Comparison of ENCODE assay signal across 11 cellular contexts in genomic region chr18:79933765-79934164, GRCh38. TPM values are rescaled to one million over a fixed set of nuclear protein-coding genes. Genes with fewer than 3 reads are reported as not detected.
A peak's percentile ranks its signal among the peaks of the same experiment; 100 is the strongest.
DNase-seq lines count a peak whose midpoint lies in the region; ATAC-seq and TF ChIP-seq lines count a peak whose summit lies in the region.
"Had no signal": no experiment of that assay in that cellular context is flagged by ENCODE, and none has a peak within 500 bp of the region (broad histone marks: within the 10 kb centered on the region; RNA-seq: fewer than 3 reads in every experiment).

No MANE protein-coding gene starts in this region.

- no peak overlapping the region for H3K27ac ChIP-seq in left lung

- no peaks in the 10 kb centered on the region for H3K27me3 ChIP-seq in left lung

- peaks cover 0 to 55% of the 10 kb centered on the region in 2 donors for H3K9me3 ChIP-seq in left lung

- TF ChIP-seq CTCF in choroid plexus epithelial cell (conservative IDR thresholded peaks at IDR 0.05; ENCODE audit: low read depth, low read length) (peak; percentile 58), left lung (IDR thresholded peaks at IDR 0.05) (no peak)

- ATAC-seq in left lung (peak; percentile 67), HG02885 (IDR thresholded peaks at IDR 0.05; ENCODE audit: poor library complexity, unreplicated experiment) (no peak), HG02938 (IDR thresholded peaks at IDR 0.05; ENCODE audit: unreplicated experiment) (no peak), GM21528 (IDR thresholded peaks at IDR 0.05; ENCODE audit: low FRiP score, unreplicated experiment) (no peak)
- ATAC-seq: activated naive CD8-positive, alpha-beta T cell treated with anti-CD3 and anti-CD28 coated beads, Interleukin-2, amount 50 U/mL, for 24 hours had no signal

- peaks cover 4 to 5% of the 10 kb centered on the region in 2 donors for H3K4me1 ChIP-seq in left lung

- H3K4me3 ChIP-seq in choroid plexus epithelial cell (ENCODE audit: low read depth, low read length) = no peak overlapping the region
- H3K4me3 ChIP-seq in left lung = no peak overlapping the region

- H3K36me3 ChIP-seq in left lung = peaks cover 0 to 78% of the 10 kb centered on the region in 2 donors

- intact Hi-C loops in left lung (cut with DNase I) = no loop called here

- peak; percentile 37 for DNase-seq in activated effector memory CD4-positive, alpha-beta T cell treated with anti-CD3 and anti-CD28 coated beads, Interleukin-2, amount 50 U/mL, for 16 hours
- DNase-seq in activated effector memory CD4-positive, alpha-beta T cell treated with Interleukin-2 at 50 U/mL for 16 hours = no peak
- DNase-seq in choroid plexus epithelial cell (ENCODE audit: low read depth) (peak; percentile 79), left lung (peak in 1 of 2 donors; percentile 35)
- no peak for DNase-seq in stimulated activated CD4-positive, alpha-beta T cell treated with anti-CD3 and anti-CD28 coated beads, Interleukin-4, amount 100 ng/mL, for 4 hours
- DNase-seq: activated naive CD8-positive, alpha-beta T cell treated with anti-CD3 and anti-CD28 coated beads, Interleukin-2, amount 50 U/mL, for 24 hours; hypothalamus; SW 1271 had no signal

RNA-seq across cellular contexts. Expression of gene SLC66A2, which starts 17.7 kb away (rescaled TPM):
- total RNA-seq in left lung = 10 to 100 TPM; 44.8 to 69.8 TPM

RNA-seq across cellular contexts. Expression of gene HSBP1L1, which starts 30.7 kb away (rescaled TPM):
- total RNA-seq in left lung = 10 to 100 TPM; 23.1 to 38.5 TPM

RNA-seq across cellular contexts. Expression of gene TXNL4A, which starts 54.6 kb away (rescaled TPM):
- total RNA-seq in left lung = 100 to 1,000 TPM in 1 of 2 donors, 10 to 100 TPM in 1; 82.7 to 106 TPM

Comparison
In these comparisons a context has a peak if more than half of its experiments do, and no peak if none do; other contexts are left out.
1. DNase-seq: peak in activated effector memory CD4-positive, alpha-beta T cell treated with anti-CD3 and anti-CD28 coated beads, Interleukin-2, amount 50 U/mL, for 16 hours (single experiment) and choroid plexus epithelial cell (single experiment); none in activated effector memory CD4-positive, alpha-beta T cell treated with Interleukin-2 at 50 U/mL for 16 hours (single experiment) and stimulated activated CD4-positive, alpha-beta T cell treated with anti-CD3 and anti-CD28 coated beads, Interleukin-4, amount 100 ng/mL, for 4 hours (0 of 2).